1 cellular context compared by ENCODE assay signal in the genomic region with DNA sequence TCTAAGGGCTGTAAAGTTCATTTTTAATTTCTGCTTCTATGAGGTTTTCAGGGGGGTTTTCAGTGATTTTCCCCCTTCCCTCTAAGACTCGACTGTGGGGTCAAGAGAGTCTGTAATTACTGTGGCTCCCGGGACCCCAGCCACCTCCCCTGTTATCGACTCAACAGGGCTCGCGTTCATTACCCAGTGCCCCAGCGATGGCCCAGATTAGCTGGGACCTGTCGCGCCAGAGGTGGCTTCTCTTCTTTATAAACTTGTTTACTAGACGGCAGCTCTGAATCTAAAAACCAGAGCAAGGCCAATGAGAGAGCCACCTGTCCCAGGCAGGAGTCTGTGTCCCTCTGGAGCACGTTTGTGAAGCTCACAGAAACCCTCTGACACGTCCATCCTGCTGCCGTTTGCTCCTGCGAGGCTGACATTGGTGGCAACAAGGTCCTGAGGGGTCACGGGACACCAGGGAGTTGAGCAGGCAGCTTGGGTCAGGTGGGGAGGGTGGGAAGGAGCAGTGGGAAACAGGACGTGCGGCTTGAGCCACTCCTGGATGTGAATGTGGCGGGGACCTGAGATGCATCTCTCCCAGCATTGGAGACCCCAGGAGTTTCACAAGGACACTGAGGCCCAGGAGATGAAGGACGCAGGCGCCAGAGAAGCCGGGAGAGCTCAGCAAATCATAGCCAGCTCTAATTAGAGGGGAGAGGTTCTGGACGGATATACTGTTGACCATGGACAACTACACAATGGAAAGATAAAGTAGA.
TF ChIP-seq lines count a peak whose summit lies in the region.

No MANE protein-coding gene starts in this region.

TF ChIP-seq in WTC11, 78 proteins besides CTCF, POLR2A, EP300 and RAD21 (continued from another document):
- TF ChIP-seq, protein P1, sequence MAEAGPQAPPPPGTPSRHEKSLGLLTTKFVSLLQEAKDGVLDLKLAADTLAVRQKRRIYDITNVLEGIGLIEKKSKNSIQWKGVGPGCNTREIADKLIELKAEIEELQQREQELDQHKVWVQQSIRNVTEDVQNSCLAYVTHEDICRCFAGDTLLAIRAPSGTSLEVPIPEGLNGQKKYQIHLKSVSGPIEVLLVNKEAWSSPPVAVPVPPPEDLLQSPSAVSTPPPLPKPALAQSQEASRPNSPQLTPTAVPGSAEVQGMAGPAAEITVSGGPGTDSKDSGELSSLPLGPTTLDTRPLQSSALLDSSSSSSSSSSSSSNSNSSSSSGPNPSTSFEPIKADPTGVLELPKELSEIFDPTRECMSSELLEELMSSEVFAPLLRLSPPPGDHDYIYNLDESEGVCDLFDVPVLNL (CRISPR knock-in tag; IDR thresholded peaks at IDR 0.05; ENCODE audit: borderline replicate concordance, low read depth) = no peak
- TF ChIP-seq TP53 (CRISPR knock-in tag; IDR thresholded peaks at IDR 0.05) (no peak), ZNF263 (CRISPR knock-in tag; IDR thresholded peaks at IDR 0.05; ENCODE audit: low read depth) (no peak)
TF ChIP-seq in WTC11: peak in this region for 0.
